In genomic region chr21:33384851-33385331, GRCh38 we compare ENCODE assay signal across 9 cellular contexts. TPM values are rescaled to one million over a fixed set of nuclear protein-coding genes. Genes with fewer than 3 reads are reported as not detected.
DNase-seq lines count a peak whose midpoint lies in the region; ATAC-seq and TF ChIP-seq lines count a peak whose summit lies in the region.
"Had no signal": no experiment of that assay in that cellular context is flagged by ENCODE, and none has a peak within 500 bp of the region (broad histone marks: within the 10 kb centered on the region; RNA-seq: fewer than 3 reads in every experiment).

No MANE protein-coding gene starts in this region.

- POLR2A ChIA-PET in T-cell (lab: Charles Lee), result interaction anchor here (0.5 to 1.5 kb wide), 7 partner anchors 22 to 776 kb away, joined by 3 to 13 read pairs (median 3); no protein-coding TSS in a partner anchor

- H3K9me3 ChIP-seq in DOHH2 (ENCODE audit: control insufficient read depth, insufficient read depth, low read length), result no peaks in the 10 kb centered on the region
- H3K9me3 ChIP-seq in neutrophil, result no peaks in the 10 kb centered on the region
- no peaks in the 10 kb centered on the region for H3K9me3 ChIP-seq in gastroesophageal sphincter

- H3K4me1 ChIP-seq in DOHH2 (ENCODE audit: control insufficient read depth, low read length), result peaks cover 86% of the 10 kb centered on the region
- H3K4me1 ChIP-seq in neutrophil (ENCODE audit: control insufficient read depth in 1 of 2, insufficient read depth in 1 of 2, low read depth in 1 of 2, low read length in 1 of 2), result peaks cover 95 to 100% of the 10 kb centered on the region in 2 experiments
- peaks cover 0 to 31% (median 7%) of the 10 kb centered on the region in 3 donors for H3K4me1 ChIP-seq in gastroesophageal sphincter

- H3K4me1 Mint-ChIP-seq in T-cell, result peaks cover 57 to 65% (median 60%) of the 10 kb centered on the region in 3 donors

- H3K9me2 ChIP-seq in DOHH2 (replicated peaks; ENCODE audit: control insufficient read depth, low read length), result no peaks in the 10 kb centered on the region

- peak; percentile 38 to 79 (median 52) for ATAC-seq in T-cell (replicated peaks in 1 of 4)
- ATAC-seq in gastroesophageal sphincter, result no peak
- ATAC-seq: left lobe of liver had no signal

- no peak for TF ChIP-seq POLR2A in gastroesophageal sphincter (IDR thresholded peaks at IDR 0.05)

- H3K27me3 Mint-ChIP-seq in T-cell, result peaks cover 0 to 7% of the 10 kb centered on the region in 2 donors

- WGBS in gastroesophageal sphincter (ENCODE audit: low coverage in 1 of 2), 2 donors, result 52 to 69% methylated on average over 12 to 13 of the region's 16 CpGs

- H3K27ac Mint-ChIP-seq in T-cell, result peak overlapping the region; percentile 79 to 84

- H3F3A ChIP-seq in DOHH2 (ENCODE audit: control insufficient read depth, insufficient read depth), result peaks cover 32% of the 10 kb centered on the region

- no peak for TF ChIP-seq EP300 in gastroesophageal sphincter (IDR thresholded peaks at IDR 0.05)

- H3K4me3 Mint-ChIP-seq in T-cell, result peak overlapping the region; percentile 54 to 84 (median 71)

- no peaks in the 10 kb centered on the region; the same call in 1 of the 2 replicates for H3K36me3 ChIP-seq in DOHH2 (ENCODE audit: control insufficient read depth, low read length)
- no peaks in the 10 kb centered on the region for H3K36me3 ChIP-seq in neutrophil
- H3K36me3 ChIP-seq in gastroesophageal sphincter, result no peaks in the 10 kb centered on the region

- H3K27ac ChIP-seq in DOHH2 (ENCODE audit: low read depth, low read length) (peak overlapping the region; percentile 96), neutrophil (peak overlapping the region; percentile 98), gastroesophageal sphincter (no peak overlapping the region)

- H3K36me3 Mint-ChIP-seq in T-cell, result no peaks in the 10 kb centered on the region

- H3K9me3 Mint-ChIP-seq in T-cell, result no peaks in the 10 kb centered on the region

- H3K4me3 ChIP-seq in DOHH2 (ENCODE audit: low read length) (peak overlapping the region; percentile 40; the same call in 1 of the 2 replicates), neutrophil (ENCODE audit: low read depth in 1 of 2, low read length in 1 of 2) (no peak overlapping the region), gastroesophageal sphincter (no peak overlapping the region)

- H4K20me1 ChIP-seq in DOHH2 (ENCODE audit: control insufficient read depth, insufficient read depth, low read depth, low read length), result no peaks in the 10 kb centered on the region

- H3K27me3 ChIP-seq in DOHH2 (ENCODE audit: control insufficient read depth, low read length), result no peaks in the 10 kb centered on the region
- no peaks in the 10 kb centered on the region for H3K27me3 ChIP-seq in neutrophil
- H3K27me3 ChIP-seq in gastroesophageal sphincter, result no peaks in the 10 kb centered on the region

- H3K79me2 ChIP-seq in DOHH2 (ENCODE audit: control insufficient read depth, low read length), result peaks cover 9% of the 10 kb centered on the region; the same call in 1 of the 2 replicates

- TF ChIP-seq CTCF in DOHH2 (IDR thresholded peaks at IDR 0.05; ENCODE audit: low read depth, low read length, poor library complexity, severe bottlenecking), result no peak
- TF ChIP-seq CTCF in neutrophil (IDR thresholded peaks at IDR 0.05), result no peak
- TF ChIP-seq CTCF in gastroesophageal sphincter (IDR thresholded peaks at IDR 0.05), result no peak

- CTCF ChIA-PET in T-cell (lab: Charles Lee), result interaction anchor here (0.6 to 2.1 kb wide), 12 partner anchors 18 to 445 kb away, joined by 3 to 21 read pairs (median 6); partner anchors contain the start of gene IFNAR1 (in 1 of the 2)

- H3K4me2 ChIP-seq in DOHH2 (ENCODE audit: low read length), result peak overlapping the region; percentile 89

- DNase-seq in T-cell (peak in 22 of 34 experiments; percentile 18 to 54 (median 38)), astrocyte of the hippocampus (ENCODE audit: low read depth, low spot score) (peak; percentile 73), HUDEP-2 (lab: John Stamatoyannopoulos, UW; ENCODE audit: unreplicated experiment in 76 of 76) (no peak), NCI-H524 treated with DMSO at 0.1 percent for 48 hours (lab: John Stamatoyannopoulos, UW) (no peak), iPS-NIHi11 (ENCODE audit: low spot score) (no peak)

RNA-seq across cellular contexts. Expression of gene IFNGR2, which starts 18.3 kb away (rescaled TPM):
- total RNA-seq in T-cell (10 to 100 TPM; 14.2 to 28.3 (median 22.5) TPM), gastroesophageal sphincter (10 to 100 TPM; 19.6 to 53.7 (median 41.1) TPM)

Comparison
In these comparisons a context has a peak if more than half of its experiments do, and no peak if none do; other contexts are left out.
1. H3K27ac ChIP-seq: peak in DOHH2 (single experiment) and neutrophil (single experiment); none in gastroesophageal sphincter (0 of 4).
2. DNase-seq: peak in T-cell (22 of 34) and astrocyte of the hippocampus (single experiment); none in HUDEP-2 (0 of 76), NCI-H524 treated with DMSO at 0.1 percent for 48 hours (single experiment) and iPS-NIHi11 (single experiment).